In the genomic region with DNA sequence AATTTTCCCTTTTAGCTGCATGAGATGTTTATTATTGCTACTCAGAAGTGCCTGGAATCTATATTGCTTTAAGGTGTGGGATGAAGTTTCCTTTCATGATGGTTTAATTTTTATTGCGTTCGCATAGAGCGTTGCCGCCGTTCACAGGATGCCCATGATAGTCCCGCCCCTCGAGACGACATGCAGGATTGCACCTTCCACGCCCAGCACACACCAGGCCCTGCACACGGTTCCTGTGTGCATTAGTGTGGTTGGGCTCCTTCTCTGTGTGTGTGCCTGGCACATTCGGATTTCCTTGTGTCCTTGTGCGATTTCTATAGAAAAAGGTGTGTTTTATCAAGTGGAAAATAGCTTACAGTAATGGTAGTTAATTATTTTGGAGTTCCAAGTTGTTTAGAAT, we compare ENCODE assay signal across 15 cellular contexts.
"Had no signal": no experiment of that assay in that cellular context is flagged by ENCODE, and none has a peak within 500 bp of the region (broad histone marks: within the 10 kb centered on the region; RNA-seq: fewer than 3 reads in every experiment).

No MANE protein-coding gene starts in this region.

- H3K9me3 ChIP-seq: esophagus muscularis mucosa, gastroesophageal sphincter, lower lobe of right lung had no signal

- H3K27ac Mint-ChIP-seq: dendritic cell treated with granulocyte-macrophage colony-stimulating factor and Interleukin-4, amounts not matched to agents 40 ng/mL and 50 ng/mL, for 4 days; mesothelial cell of epicardium had no signal

- H3K27me3 ChIP-seq: esophagus muscularis mucosa, foreskin keratinocyte, gastroesophageal sphincter, heart left ventricle, left lung had no signal

- H3K4me3 Mint-ChIP-seq: dendritic cell treated with granulocyte-macrophage colony-stimulating factor and Interleukin-4, amounts not matched to agents 40 ng/mL and 50 ng/mL, for 4 days; mesothelial cell of epicardium had no signal

- H3K27me3 Mint-ChIP-seq: dendritic cell treated with granulocyte-macrophage colony-stimulating factor and Interleukin-4, amounts not matched to agents 40 ng/mL and 50 ng/mL, for 4 days had no signal

- H3K27ac ChIP-seq: esophagus muscularis mucosa, foreskin keratinocyte, gastroesophageal sphincter, heart left ventricle, left lung, lower lobe of right lung had no signal

- DNase-seq: cortex of kidney; effector CD8-positive, alpha-beta T cell; foreskin keratinocyte; heart left ventricle; hippocampal formation; left cardiac atrium; left lung; left ventricle myocardium superior; lower lobe of right lung; mesenchymal stem cell; mucosa of descending colon had no signal

- ATAC-seq: foreskin keratinocyte, gastroesophageal sphincter, heart left ventricle, left cardiac atrium, left lung, left ventricle myocardium superior, lower lobe of right lung, mucosa of descending colon had no signal

- H3K4me1 ChIP-seq: left lung, lower lobe of right lung had no signal

- H3K36me3 ChIP-seq: esophagus muscularis mucosa, heart left ventricle, left lung, lower lobe of right lung had no signal

- H3K4me3 ChIP-seq: esophagus muscularis mucosa, gastroesophageal sphincter, heart left ventricle, left lung, lower lobe of right lung, mucosa of descending colon had no signal
